8 cellular contexts compared by ENCODE assay signal in genomic region chr14:20662968-20663731, GRCh38. TPM values are rescaled to one million over a fixed set of nuclear protein-coding genes. Genes with fewer than 3 reads are reported as not detected.
DNase-seq lines count a peak whose midpoint lies in the region; ATAC-seq, FAIRE-seq and TF ChIP-seq lines count a peak whose summit lies in the region.

No MANE protein-coding gene starts in this region.

- peak overlapping the region; percentile 76 for H3K4me3 Mint-ChIP-seq in activated CD4-positive, alpha-beta memory T cell treated with anti-CD3 and anti-CD28 coated beads, Interleukin-2, amount 10 ng/mL, durations not matched to agents 7 days and 5 days

- H3K4ac ChIP-seq in H1 (replicated peaks; ENCODE audit: insufficient read length, low read depth, low read length) = no peak overlapping the region

- no peak overlapping the region for H3K23ac ChIP-seq in H1 (ENCODE audit: insufficient read length)

- POLR2A ChIA-PET in activated CD4-positive, alpha-beta memory T cell treated with anti-CD3 and anti-CD28 coated beads, Interleukin-2, amount 10 ng/mL, durations not matched to agents 7 days and 5 days (lab: Charles Lee) = interaction anchor here (0.6 to 2.7 kb wide), 5 partner anchors 18 to 28 kb away, joined by 3 to 20 read pairs (median 8); partner anchors contain the start of genes ANG and RNASE4
- POLR2A ChIA-PET in H1 (lab: Charles Lee; ENCODE audit: partially characterized antibody) = interaction anchor here (0.6 to 1.4 kb wide), 4 partner anchors 12 to 45 kb away, joined by 3 to 7 read pairs (median 3); partner anchors contain the start of gene RNASE4

- H3K14ac ChIP-seq in H1 (ENCODE audit: insufficient read length) = no peak overlapping the region

- H3K9me3 Mint-ChIP-seq in activated CD4-positive, alpha-beta memory T cell treated with anti-CD3 and anti-CD28 coated beads, Interleukin-2, amount 10 ng/mL, durations not matched to agents 7 days and 5 days = no peaks in the 10 kb centered on the region

- H3K4me1 Mint-ChIP-seq in activated CD4-positive, alpha-beta memory T cell treated with anti-CD3 and anti-CD28 coated beads, Interleukin-2, amount 10 ng/mL, durations not matched to agents 7 days and 5 days = peaks cover 57% of the 10 kb centered on the region

- H3K9ac ChIP-seq in H1 (replicated peaks in 1 of 4; ENCODE audit: extremely low read depth in 1 of 4, low read depth in 3 of 4, low read length in 3 of 4) = peak overlapping the region in 2 of 4 experiments; percentile 8 to 28; a peak in 2 of 7 replicates
- peak overlapping the region in 1 of 2 donors; percentile 29 for H3K9ac ChIP-seq in mucosa of rectum (ENCODE audit: low read depth in 1 of 2, low read length in 2 of 2)

- H3K4me3 ChIP-seq in H1 (ENCODE audit: extremely low read depth in 1 of 4, insufficient read depth in 2 of 4, low read depth in 3 of 4, low read length in 4 of 4) = peak overlapping the region; percentile 70 to 89 (median 84)
- peak overlapping the region; percentile 56 to 65 for H3K4me3 ChIP-seq in mucosa of rectum (ENCODE audit: low read length in 2 of 2)

- peaks cover 6% of the 10 kb centered on the region for H3K36me3 Mint-ChIP-seq in activated CD4-positive, alpha-beta memory T cell treated with anti-CD3 and anti-CD28 coated beads, Interleukin-2, amount 10 ng/mL, durations not matched to agents 7 days and 5 days (ENCODE audit: low read depth)

- H3K9me3 ChIP-seq in H1 (ENCODE audit: insufficient read depth in 2 of 2, low read depth in 1 of 2, low read length in 1 of 2) (no peaks in the 10 kb centered on the region), mucosa of rectum (ENCODE audit: control insufficient read depth in 2 of 2, low read length in 2 of 2) (no peaks in the 10 kb centered on the region)

- peak overlapping the region; percentile 27 for H3K27ac Mint-ChIP-seq in activated CD4-positive, alpha-beta memory T cell treated with anti-CD3 and anti-CD28 coated beads, Interleukin-2, amount 10 ng/mL, durations not matched to agents 7 days and 5 days

- no peak overlapping the region for H4K8ac ChIP-seq in H1 (ENCODE audit: extremely low read depth, insufficient read depth, low read length)

- H3K27ac ChIP-seq in H1 (ENCODE audit: low read depth, low read length) = no peak overlapping the region
- H3K27ac ChIP-seq in mucosa of rectum (ENCODE audit: low read depth in 2 of 2, low read length in 2 of 2) = no peak overlapping the region

- 3% methylated on average over 29 of the region's 31 CpGs; no CpG with 5 or more reads in 1 of the 2 experiments for WGBS in H1 (ENCODE audit: extremely low coverage in 1 of 2, insufficient coverage in 1 of 2, insufficient read length in 1 of 2, insufficient replicate concordance in 2 of 2, low coverage in 1 of 2, low lambda C conversion rate in 2 of 2, missing lambda C conversion rate in 1 of 2), 2 experiments

- DNase-seq in GM10266 (ENCODE audit: extremely low spot score) (no peak), NCI-H446 treated with DMSO at 0.1 percent for 48 hours (lab: John Stamatoyannopoulos, UW) (peak; percentile 49), H1 (ENCODE audit: low read depth in 1 of 2, low spot score in 2 of 2) (peak; percentile 96), GM19238 (ENCODE audit: insufficient read length, low spot score) (no peak)
- DNase-seq in activated CD4-positive, alpha-beta memory T cell treated with anti-CD3 and anti-CD28 coated beads, Interleukin-2, amount 10 ng/mL, durations not matched to agents 7 days and 5 days = peak; percentile 87
- DNase-seq in stimulated activated CD8-positive, alpha-beta memory T cell treated with anti-CD3 and anti-CD28 coated beads, Interleukin-7, amount 100 ng/mL, for 1 hour (ENCODE audit: low read depth in 2 of 2) = peak; percentile 42 to 47

- peak; percentile 85 for FAIRE-seq in H1 (lab: Jason Lieb, UNC)

- no peaks in the 10 kb centered on the region for H4K20me1 ChIP-seq in H1 (replicated peaks in 1 of 2; ENCODE audit: control insufficient read depth in 1 of 2, insufficient read depth in 2 of 2, low read length in 2 of 2)

- no peak overlapping the region for H2BK20ac ChIP-seq in H1 (ENCODE audit: low read length)

- H3K79me1 ChIP-seq in H1 (ENCODE audit: low read depth, low read length) = no peaks in the 10 kb centered on the region

- H3K79me2 ChIP-seq in H1 (ENCODE audit: control insufficient read depth in 1 of 2, insufficient read depth in 2 of 2, low read length in 2 of 2) = no peaks in the 10 kb centered on the region

- H2AK5ac ChIP-seq in H1 (ENCODE audit: low read depth, low read length) = no peak overlapping the region

- H2BK15ac ChIP-seq in H1 (ENCODE audit: low read length) = no peak overlapping the region

- H2BK12ac ChIP-seq in H1 (ENCODE audit: low read depth, low read length) = no peak overlapping the region

- TF ChIP-seq RAD21 in H1 (IDR thresholded peaks at IDR 0.05 in 1 of 2, conservative IDR thresholded peaks at IDR 0.05 in 1 of 2; ENCODE audit: low read depth in 2 of 2, low read length in 2 of 2) = peak; percentile 69 to 72

- no peak overlapping the region for H3K18ac ChIP-seq in H1 (ENCODE audit: extremely low read depth, low read length)

- peak; percentile 75 for TF ChIP-seq CTCF in GM10266 (IDR thresholded peaks at IDR 0.05; ENCODE audit: control insufficient read depth, insufficient read depth, low read depth, missing control alignments)
- peak; percentile 57 to 86 (median 83) for TF ChIP-seq CTCF in H1 (IDR thresholded peaks at IDR 0.05; ENCODE audit: control extremely low read depth in 1 of 3, insufficient read depth in 1 of 3, low read depth in 1 of 3, low read length in 3 of 3)

- H2AFZ ChIP-seq in H1 (ENCODE audit: low read length) = peak overlapping the region; percentile 97

- H2BK120ac ChIP-seq in H1 (replicated peaks; ENCODE audit: low read depth, low read length) = no peak overlapping the region

- H3K36me3 ChIP-seq in H1 (ENCODE audit: control insufficient read depth in 2 of 4, insufficient read depth in 4 of 4, low read length in 3 of 4) = no peaks in the 10 kb centered on the region
- no peaks in the 10 kb centered on the region for H3K36me3 ChIP-seq in mucosa of rectum (ENCODE audit: control insufficient read depth in 2 of 2, insufficient read depth in 2 of 2, low read length in 2 of 2)

- TF ChIP-seq POLR2A in H1 (IDR thresholded peaks at IDR 0.05; ENCODE audit: control extremely low read depth in 1 of 2, low read depth in 2 of 2, low read length in 2 of 2) = no peak

- peaks cover 0 to 3% (median 0%) of the 10 kb centered on the region in 4 experiments; a peak in 1 of 7 replicates for H3K27me3 ChIP-seq in H1 (replicated peaks in 1 of 4; ENCODE audit: control insufficient read depth in 3 of 4, extremely low read depth in 1 of 4, insufficient read depth in 3 of 4, low read length in 3 of 4)
- peaks cover 0 to 4% of the 10 kb centered on the region in 2 donors for H3K27me3 ChIP-seq in mucosa of rectum (ENCODE audit: control insufficient read depth in 2 of 2, insufficient read depth in 2 of 2, low read length in 2 of 2)

- peaks cover 7% of the 10 kb centered on the region for H3K27me3 Mint-ChIP-seq in activated CD4-positive, alpha-beta memory T cell treated with anti-CD3 and anti-CD28 coated beads, Interleukin-2, amount 10 ng/mL, durations not matched to agents 7 days and 5 days

- peak overlapping the region; percentile 81 to 95 for H3K4me2 ChIP-seq in H1 (ENCODE audit: insufficient read depth in 1 of 2, low read depth in 2 of 2, low read length in 2 of 2)

- peak; percentile 79 for ATAC-seq in HG02759 (IDR thresholded peaks at IDR 0.05; ENCODE audit: unreplicated experiment)

- no peak overlapping the region for H3K56ac ChIP-seq in H1 (replicated peaks; ENCODE audit: insufficient read length, low read depth, low read length)

- TF ChIP-seq EP300 in H1 (IDR thresholded peaks at IDR 0.05; ENCODE audit: borderline replicate concordance in 1 of 2, low read depth in 2 of 2, low read length in 2 of 2) = no peak

- H3K23me2 ChIP-seq in H1 (ENCODE audit: low read depth, low read length) = peaks cover 8% of the 10 kb centered on the region

- H2BK5ac ChIP-seq in H1 (ENCODE audit: low read depth, low read length) = 0 out of 2 replicates have a peak overlapping the region, but pooled peaks have one; percentile 26

- H3K4me1 ChIP-seq in H1 (replicated peaks in 1 of 4; ENCODE audit: control insufficient read depth in 3 of 4, insufficient read depth in 4 of 4, low read length in 3 of 4) (peaks cover 0 to 1% (median under 1%) of the 10 kb centered on the region in 4 experiments; a peak in 4 of 7 replicates), mucosa of rectum (ENCODE audit: control insufficient read depth in 2 of 2, insufficient read depth in 2 of 2, low read length in 2 of 2) (peaks cover 0 to 7% of the 10 kb centered on the region in 2 donors)

- H4K91ac ChIP-seq in H1 (replicated peaks; ENCODE audit: insufficient read length, low read length) = no peak overlapping the region

- CTCF ChIA-PET in activated CD4-positive, alpha-beta memory T cell treated with anti-CD3 and anti-CD28 coated beads, Interleukin-2, amount 10 ng/mL, durations not matched to agents 7 days and 5 days (lab: Charles Lee) = interaction anchor here (0.6 to 14.0 kb wide), 6 partner anchors 10 to 335 kb away, joined by 3 to 179 read pairs (median 5); partner anchors contain the start of genes ANG and RNASE4
- CTCF ChIA-PET in H1 (lab: Charles Lee; ENCODE audit: partially characterized antibody) = interaction anchor here (1.0 to 11.5 kb wide), 6 partner anchors 8 to 193 kb away, joined by 3 to 282 read pairs (median 8); partner anchors contain the start of genes ANG and RNASE4

- no peak overlapping the region for H4K5ac ChIP-seq in H1 (ENCODE audit: insufficient read length, low read depth, low read length)

RNA-seq across cellular contexts. Expression of gene RNASE4, which starts 21.2 kb away (rescaled TPM):
- 1 to 10 TPM; 2.7 to 4.7 TPM for total RNA-seq in activated CD4-positive, alpha-beta memory T cell treated with anti-CD3 and anti-CD28 coated beads, Interleukin-2, amount 10 ng/mL, durations not matched to agents 7 days and 5 days
- 0.38 and 0.61 TPM in 2 replicates for total RNA-seq in H1 (2021; fragmentation: NEBNext Ultra II Directional; extraction: Animal tissue kit (Norgen Biotek cat#: 25700))
- polyA plus RNA-seq in H1 (2011; rRNA removed) = 3.5 and 3.7 TPM in 2 replicates
- 3.5 TPM for polyA plus RNA-seq in H1 (2011; cell fraction: cytosol; rRNA removed)
- polyA plus RNA-seq in H1 (2011; cell fraction: nucleus; rRNA removed) = 3.5 TPM
- 2.1 to 3.1 TPM (median 2.3 TPM) in 4 replicates for polyA plus RNA-seq in H1 (2012, experiment 1 of 2)
- 0.46 TPM for polyA plus RNA-seq in H1 (2012, experiment 2 of 2)
- polyA plus RNA-seq in H1 (2013, experiment 1 of 2) = 2.4 TPM
- polyA plus RNA-seq in H1 (2013, experiment 2 of 2) = 2.6 TPM
- polyA minus RNA-seq in H1 (2011; rRNA and poly(A)+ RNA removed) = 5.9 and 7.7 TPM in 2 replicates
- polyA minus RNA-seq in H1 (2011; cell fraction: cytosol; rRNA and poly(A)+ RNA removed) = 3.3 TPM
- polyA minus RNA-seq in H1 (2011; cell fraction: nucleus; rRNA and poly(A)+ RNA removed) = 1.00 TPM

RNA-seq across cellular contexts. Expression of gene OR6S1, which starts 21.7 kb away (rescaled TPM):
- total RNA-seq in activated CD4-positive, alpha-beta memory T cell treated with anti-CD3 and anti-CD28 coated beads, Interleukin-2, amount 10 ng/mL, durations not matched to agents 7 days and 5 days = not detected
- total RNA-seq in H1 (2021; fragmentation: NEBNext Ultra II Directional; extraction: Animal tissue kit (Norgen Biotek cat#: 25700)) = not detected in 2 replicates
- not detected in 2 replicates for polyA plus RNA-seq in H1 (2011; rRNA removed)
- polyA plus RNA-seq in H1 (2011; cell fraction: cytosol; rRNA removed) = not detected
- polyA plus RNA-seq in H1 (2011; cell fraction: nucleus; rRNA removed) = not detected
- not detected in 4 replicates for polyA plus RNA-seq in H1 (2012, experiment 1 of 2)
- polyA plus RNA-seq in H1 (2012, experiment 2 of 2) = not detected
- polyA plus RNA-seq in H1 (2013, experiment 1 of 2) = not detected
- polyA plus RNA-seq in H1 (2013, experiment 2 of 2) = not detected
- 0.17 TPM in 1 of 2 replicates, not detected in the other for polyA minus RNA-seq in H1 (2011; rRNA and poly(A)+ RNA removed)
- not detected for polyA minus RNA-seq in H1 (2011; cell fraction: cytosol; rRNA and poly(A)+ RNA removed)
- not detected for polyA minus RNA-seq in H1 (2011; cell fraction: nucleus; rRNA and poly(A)+ RNA removed)

RNA-seq across cellular contexts. Expression of gene ANG, which starts 25.4 kb away (rescaled TPM):
- 1 to 10 TPM; 4.9 to 5.5 TPM for total RNA-seq in activated CD4-positive, alpha-beta memory T cell treated with anti-CD3 and anti-CD28 coated beads, Interleukin-2, amount 10 ng/mL, durations not matched to agents 7 days and 5 days
- total RNA-seq in H1 (2021; fragmentation: NEBNext Ultra II Directional; extraction: Animal tissue kit (Norgen Biotek cat#: 25700)) = 2.2 and 4.3 TPM in 2 replicates
- polyA plus RNA-seq in H1 (2011; rRNA removed) = 4.4 and 4.6 TPM in 2 replicates
- polyA plus RNA-seq in H1 (2011; cell fraction: cytosol; rRNA removed) = 4.7 TPM
- 3.4 TPM for polyA plus RNA-seq in H1 (2011; cell fraction: nucleus; rRNA removed)
- 4.9 to 6.1 TPM (median 5.8 TPM) in 4 replicates for polyA plus RNA-seq in H1 (2012, experiment 1 of 2)
- polyA plus RNA-seq in H1 (2012, experiment 2 of 2) = 13.5 TPM
- 7.0 TPM for polyA plus RNA-seq in H1 (2013, experiment 1 of 2)
- polyA plus RNA-seq in H1 (2013, experiment 2 of 2) = 8.2 TPM
- 5.2 and 5.8 TPM in 2 replicates for polyA minus RNA-seq in H1 (2011; rRNA and poly(A)+ RNA removed)
- 2.6 TPM for polyA minus RNA-seq in H1 (2011; cell fraction: cytosol; rRNA and poly(A)+ RNA removed)
- polyA minus RNA-seq in H1 (2011; cell fraction: nucleus; rRNA and poly(A)+ RNA removed) = 1.3 TPM

Comparison
In these comparisons a context has a peak if more than half of its experiments do, and no peak if none do; other contexts are left out.
1. DNase-seq: peak in NCI-H446 treated with DMSO at 0.1 percent for 48 hours (single experiment), activated CD4-positive, alpha-beta memory T cell treated with anti-CD3 and anti-CD28 coated beads, Interleukin-2, amount 10 ng/mL, durations not matched to agents 7 days and 5 days (single experiment), H1 (2 of 2) and stimulated activated CD8-positive, alpha-beta memory T cell treated with anti-CD3 and anti-CD28 coated beads, Interleukin-7, amount 100 ng/mL, for 1 hour (2 of 2); none in GM10266 (single experiment) and GM19238 (single experiment).